ENCODE assay signal across 9 cellular contexts in the genomic region with DNA sequence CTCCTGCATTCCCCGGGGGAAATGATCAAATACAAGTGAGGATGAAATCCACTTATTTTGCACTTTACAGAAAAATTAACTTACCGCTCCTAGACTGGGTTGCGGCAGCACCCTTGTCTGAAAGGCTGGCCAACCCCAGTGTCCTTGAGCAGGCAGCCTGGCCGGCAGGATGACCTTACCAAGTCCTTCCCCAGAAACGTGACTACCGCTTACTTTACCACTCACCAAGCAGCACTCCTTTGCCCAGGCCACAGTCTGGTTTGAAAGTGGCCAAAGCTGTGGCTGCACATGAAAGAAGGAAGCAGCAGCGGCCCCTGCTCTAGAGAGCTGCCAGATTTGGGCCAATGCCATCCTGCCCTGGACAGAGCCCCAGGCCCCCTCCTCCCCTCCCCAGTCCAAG. TPM values are rescaled to one million over a fixed set of nuclear protein-coding genes. Genes with fewer than 3 reads are reported as not detected.
DNase-seq lines count a peak whose midpoint lies in the region; ATAC-seq and TF ChIP-seq lines count a peak whose summit lies in the region.
"Had no signal": no experiment of that assay in that cellular context is flagged by ENCODE, and none has a peak within 500 bp of the region (broad histone marks: within the 10 kb centered on the region; RNA-seq: fewer than 3 reads in every experiment).

No MANE protein-coding gene starts in this region.

- POLR2A ChIA-PET in RWPE1 (lab: Yijun Ruan, JAX; ENCODE audit: low non-redundant PET): no interaction called here

- CTCF ChIA-PET in RWPE1 (lab: Yijun Ruan, JAX): no interaction called here

- H3K9ac ChIP-seq in BLaER1 treated with 17β-estradiol and CSF1 and Interleukin-3, amounts not matched to agents 10 nM and 100 nM: peak overlapping the region in 4 of 11 experiments; percentile 16 to 55 (median 22); a peak in 3 of 22 replicates

- DNase-seq in RWPE1 (ENCODE audit: low spot score) (no peak), esophagus muscularis mucosa (ENCODE audit: extremely low spot score) (no peak), osteoblast (ENCODE audit: insufficient read length, low spot score, missing footprints) (peak; percentile 26), suprapubic skin (ENCODE audit: low spot score in 2 of 2) (no peak), NCI-H1694 (lab: John Stamatoyannopoulos, UW) (no peak), NCI-H187 treated with DMSO at 0.1 percent for 48 hours (lab: John Stamatoyannopoulos, UW) (no peak)
- DNase-seq: NK-92 treated with Interleukin-12 subunit alpha and Interleukin-12 subunit beta, amount 100 ng/mL, for 24 hours had no signal

- peak overlapping the region; percentile 89 to 100 (median 98) for H3K4me2 ChIP-seq in BLaER1 treated with 17β-estradiol and CSF1 and Interleukin-3, amounts not matched to agents 10 nM and 100 nM
- H3K4me2 ChIP-seq in osteoblast (ENCODE audit: insufficient read depth, low read length): peak overlapping the region; percentile 66

- intact Hi-C loops in esophagus muscularis mucosa (cut with DNase I): no loop called here

- H3K36me3 ChIP-seq in BLaER1 treated with 17β-estradiol and CSF1 and Interleukin-3, amounts not matched to agents 10 nM and 100 nM: peaks cover 26 to 99% (median 88%) of the 10 kb centered on the region in 11 experiments
- H3K36me3 ChIP-seq in esophagus muscularis mucosa (peaks cover 0 to 6% (median 3%) of the 10 kb centered on the region in 4 donors), osteoblast (ENCODE audit: insufficient read depth, low read length) (peaks cover 38% of the 10 kb centered on the region), suprapubic skin (no peaks in the 10 kb centered on the region)

- ATAC-seq in GM21717 (IDR thresholded peaks at IDR 0.05; ENCODE audit: unreplicated experiment): no peak

- peaks cover 100% of the 10 kb centered on the region in 10 experiments for H3K4me1 ChIP-seq in BLaER1 treated with 17β-estradiol and CSF1 and Interleukin-3, amounts not matched to agents 10 nM and 100 nM
- H3K4me1 ChIP-seq in esophagus muscularis mucosa (peaks cover 99 to 100% (median 100%) of the 10 kb centered on the region in 4 donors), osteoblast (ENCODE audit: insufficient read depth, low read length) (peaks cover 100% of the 10 kb centered on the region), suprapubic skin (peaks cover 100% of the 10 kb centered on the region)

- no peaks in the 10 kb centered on the region for H3K27me3 ChIP-seq in BLaER1 treated with 17β-estradiol and CSF1 and Interleukin-3, amounts not matched to agents 10 nM and 100 nM
- H3K27me3 ChIP-seq in esophagus muscularis mucosa: no peaks in the 10 kb centered on the region
- no peaks in the 10 kb centered on the region for H3K27me3 ChIP-seq in osteoblast (ENCODE audit: insufficient read depth, low read length)
- no peaks in the 10 kb centered on the region for H3K27me3 ChIP-seq in suprapubic skin

- H3K4me3 ChIP-seq in BLaER1 treated with 17β-estradiol and CSF1 and Interleukin-3, amounts not matched to agents 10 nM and 100 nM: peak overlapping the region in 1 of 10 experiments; percentile 4; a peak in 1 of 20 replicates
- H3K4me3 ChIP-seq in esophagus muscularis mucosa (peak overlapping the region; percentile 8 to 33 (median 22)), osteoblast (ENCODE audit: insufficient read depth, low read length) (peak overlapping the region; percentile 16), suprapubic skin (no peak overlapping the region)

- peaks cover 100% of the 10 kb centered on the region in 11 experiments for H4K20me1 ChIP-seq in BLaER1 treated with 17β-estradiol and CSF1 and Interleukin-3, amounts not matched to agents 10 nM and 100 nM
- peaks cover 84% of the 10 kb centered on the region for H4K20me1 ChIP-seq in osteoblast (ENCODE audit: insufficient read depth, low read length)

- TF ChIP-seq EP300 in esophagus muscularis mucosa (IDR thresholded peaks at IDR 0.05) (no peak), suprapubic skin (IDR thresholded peaks at IDR 0.05) (no peak)

- no peak for TF ChIP-seq POLR2A in esophagus muscularis mucosa (IDR thresholded peaks at IDR 0.05; ENCODE audit: low read depth)
- TF ChIP-seq POLR2A in suprapubic skin (IDR thresholded peaks at IDR 0.05): no peak

- no peak overlapping the region for H2AFZ ChIP-seq in osteoblast (ENCODE audit: low read length)

- peaks cover 100% of the 10 kb centered on the region for H3K79me2 ChIP-seq in osteoblast (ENCODE audit: insufficient read depth, low read length)

- WGBS in esophagus muscularis mucosa: 31% methylated on average over 7 of the region's 7 CpGs
- 60% methylated on average over 7 of the region's 7 CpGs for WGBS in suprapubic skin

- TF ChIP-seq CTCF in RWPE1 (conservative IDR thresholded peaks at IDR 0.05; ENCODE audit: low read depth): no peak
- TF ChIP-seq CTCF in esophagus muscularis mucosa (IDR thresholded peaks at IDR 0.05): no peak
- no peak for TF ChIP-seq CTCF in osteoblast (IDR thresholded peaks at IDR 0.05; ENCODE audit: extremely low read depth, low read depth, low read length)
- TF ChIP-seq CTCF in suprapubic skin (IDR thresholded peaks at IDR 0.05): no peak

- H3K9me3 ChIP-seq in BLaER1 treated with 17β-estradiol and CSF1 and Interleukin-3, amounts not matched to agents 10 nM and 100 nM (replicated peaks in 1 of 11): no peaks in the 10 kb centered on the region
- H3K9me3 ChIP-seq in esophagus muscularis mucosa: no peaks in the 10 kb centered on the region
- H3K9me3 ChIP-seq in osteoblast (ENCODE audit: low read depth, low read length): no peaks in the 10 kb centered on the region
- H3K9me3 ChIP-seq in suprapubic skin: no peaks in the 10 kb centered on the region

- H3K27ac ChIP-seq in BLaER1 treated with 17β-estradiol and CSF1 and Interleukin-3, amounts not matched to agents 10 nM and 100 nM: peak overlapping the region in 3 of 11 experiments; percentile 19 to 42 (median 24); a peak in 3 of 22 replicates
- H3K27ac ChIP-seq in RWPE1 (peak overlapping the region; percentile 89), esophagus muscularis mucosa (replicated peaks in 1 of 4) (peak overlapping the region; percentile 95 to 100 (median 98)), osteoblast (ENCODE audit: low read depth, low read length) (peak overlapping the region; percentile 93), suprapubic skin (no peak overlapping the region)

RNA-seq across cellular contexts. Expression of gene MYH9, which starts 20.3 kb away (rescaled TPM):
- total RNA-seq in esophagus muscularis mucosa (100 to 1,000 TPM; 241 to 387 (median 358) TPM), osteoblast (796 and 964 TPM in 2 replicates), suprapubic skin (100 to 1,000 TPM; 284 to 323 (median 294) TPM)
